Comparison of ENCODE assay signal across 23 cellular contexts in genomic region chr2:38470115-38470514, GRCh38.
DNase-seq lines count a peak whose midpoint lies in the region; ATAC-seq, FAIRE-seq and TF ChIP-seq lines count a peak whose summit lies in the region.
"Had no signal": no experiment of that assay in that cellular context is flagged by ENCODE, and none has a peak within 500 bp of the region (broad histone marks: within the 10 kb centered on the region; RNA-seq: fewer than 3 reads in every experiment).

No MANE protein-coding gene starts in this region.

- H3K4me1 ChIP-seq in esophagus muscularis mucosa (peaks cover 0 to 76% (median 61%) of the 10 kb centered on the region in 4 donors), muscle layer of colon (ENCODE audit: insufficient read depth, low read length) (peaks cover 59% of the 10 kb centered on the region), stomach (peaks cover 3 to 63% (median 22%) of the 10 kb centered on the region in 4 donors)
- H3K4me1 ChIP-seq: BE2C, HAP-1 had no signal

- no peak overlapping the region for H3K9ac ChIP-seq in muscle layer of colon (ENCODE audit: low read length)
- H3K9ac ChIP-seq: GM23248 had no signal

- peak overlapping the region; percentile 85 to 95 (median 90) for H3K27ac ChIP-seq in esophagus muscularis mucosa (replicated peaks in 1 of 4)
- H3K27ac ChIP-seq in muscle layer of colon (ENCODE audit: low read depth, low read length) = peak overlapping the region; percentile 74
- H3K27ac ChIP-seq in stomach = peak overlapping the region in 4 of 5 donors; percentile 49 to 86 (median 68)
- H3K27ac ChIP-seq: GM23248, HL-60 had no signal

- intact Hi-C loops in esophagus muscularis mucosa (cut with DNase I) = no loop called here
- intact Hi-C loops in stomach (cut with DNase I; ENCODE audit: low total_unique reads) = no loop called here
- intact Hi-C loops in Right ventricle myocardium inferior (cut with DNase I) = no loop called here

- ATAC-seq in Right ventricle myocardium inferior = no peak

- FAIRE-seq in RCC 7860 (lab: Jason Lieb, UNC) = no peak
- FAIRE-seq: A204.1, GM12891 had no signal

- H3K27me3 ChIP-seq in esophagus muscularis mucosa (no peaks in the 10 kb centered on the region), muscle layer of colon (ENCODE audit: control insufficient read depth in 1 of 2, insufficient read depth in 2 of 2, low read length in 2 of 2) (no peaks in the 10 kb centered on the region), stomach (no peaks in the 10 kb centered on the region)
- H3K27me3 ChIP-seq: BE2C had no signal

- DNase-seq in esophagus muscularis mucosa (ENCODE audit: extremely low spot score) = no peak
- DNase-seq in stomach = no peak
- no peak for DNase-seq in mesenteric fat pad (ENCODE audit: low spot score)
- no peak for DNase-seq in activated CD4-positive, CD25-positive, alpha-beta regulatory T cell (lab: John Stamatoyannopoulos, UW)
- no peak for DNase-seq in RCC 7860 (ENCODE audit: low spot score)
- DNase-seq in Right ventricle myocardium inferior (ENCODE audit: missing footprints) = no peak
- DNase-seq: ACHN; BE2C; C1 segment of cervical spinal cord; CD4-positive, CD25-positive, alpha-beta regulatory T cell; CD8-positive, alpha-beta memory T cell; COR-L47; DMS 273 treated with DMSO at 0.1 percent for 48 hours; DMS53; DND-41; EL; GM23248; IMR-90 had no signal

- WGBS in esophagus muscularis mucosa = 88% methylated on average over 3 of the region's 3 CpGs
- WGBS in stomach, 5 donors = 67 to 89% (median 87%) methylated on average over 3 of the region's 3 CpGs

- TF ChIP-seq POLR2A in esophagus muscularis mucosa (IDR thresholded peaks at IDR 0.05; ENCODE audit: low read depth) (no peak), stomach (IDR thresholded peaks at IDR 0.05) (no peak)

- TF ChIP-seq EP300 in esophagus muscularis mucosa (IDR thresholded peaks at IDR 0.05) (no peak), stomach (IDR thresholded peaks at IDR 0.05) (no peak)

- TF ChIP-seq CTCF in esophagus muscularis mucosa (IDR thresholded peaks at IDR 0.05) (no peak), stomach (IDR thresholded peaks at IDR 0.05) (no peak)

- H3K4me3 ChIP-seq in esophagus muscularis mucosa (no peak overlapping the region), muscle layer of colon (ENCODE audit: low read depth in 1 of 2, low read length in 2 of 2) (no peak overlapping the region), stomach (no peak overlapping the region)
- H3K4me3 ChIP-seq: GM23248, HAP-1 had no signal

- no peaks in the 10 kb centered on the region for H3K36me3 ChIP-seq in esophagus muscularis mucosa
- no peaks in the 10 kb centered on the region for H3K36me3 ChIP-seq in muscle layer of colon (ENCODE audit: insufficient read depth, low read length)
- no peaks in the 10 kb centered on the region for H3K36me3 ChIP-seq in stomach
- H3K36me3 ChIP-seq: BE2C, HAP-1 had no signal

- H3K9me3 ChIP-seq in esophagus muscularis mucosa = no peaks in the 10 kb centered on the region
- no peaks in the 10 kb centered on the region for H3K9me3 ChIP-seq in muscle layer of colon (ENCODE audit: low read length)
- H3K9me3 ChIP-seq in stomach = no peaks in the 10 kb centered on the region
- H3K9me3 ChIP-seq: BE2C had no signal
